Comparison of ENCODE assay signal across 12 cellular contexts in the genomic region with DNA sequence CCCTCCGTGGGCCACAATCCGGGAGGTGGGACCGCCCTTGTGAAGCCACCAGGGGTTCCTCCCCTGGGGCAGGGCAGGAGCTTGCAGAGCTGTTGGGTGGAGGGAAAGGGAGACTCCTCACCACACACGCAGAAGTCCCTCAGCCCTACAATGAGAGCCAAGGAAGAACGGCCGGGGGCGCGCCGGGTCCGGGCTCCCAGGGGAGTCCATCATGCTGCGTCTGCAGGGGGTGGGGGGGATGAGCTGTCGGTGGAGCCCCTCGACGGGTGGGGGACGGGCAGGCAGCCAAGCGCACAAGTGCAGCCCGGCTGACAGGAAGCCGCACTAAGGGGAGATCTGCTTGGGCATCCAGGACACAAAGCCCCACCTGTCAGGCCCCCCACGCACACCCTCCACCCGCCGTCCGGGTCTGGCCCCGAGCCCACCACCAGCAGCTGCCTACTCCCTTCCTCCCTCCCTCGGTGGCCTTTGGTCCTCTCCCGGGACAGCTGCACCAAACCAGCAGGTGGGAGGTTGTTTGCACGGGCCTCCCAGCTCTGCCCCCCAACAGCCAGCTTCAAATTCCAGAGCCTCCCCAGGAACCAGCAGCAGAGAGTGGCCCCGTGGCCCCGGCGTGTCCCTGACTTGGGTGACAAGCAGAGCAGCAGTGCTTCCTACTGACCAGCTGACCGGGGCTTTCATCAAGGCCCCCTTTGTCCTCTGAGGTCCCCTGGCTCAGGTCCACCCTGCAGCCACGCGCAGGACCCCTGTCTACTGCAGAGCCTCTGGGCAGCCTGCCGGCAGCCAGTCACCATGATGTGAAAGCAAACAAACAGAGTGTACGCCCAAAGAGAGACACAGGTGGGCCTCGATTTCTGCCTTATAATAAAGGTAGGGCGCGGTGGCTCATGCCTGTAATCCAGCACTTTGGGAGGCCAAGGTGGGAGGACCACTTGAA. TPM values are rescaled to one million over a fixed set of nuclear protein-coding genes. Genes with fewer than 3 reads are reported as not detected.
A peak's percentile ranks its signal among the peaks of the same experiment; 100 is the strongest.
DNase-seq lines count a peak whose midpoint lies in the region; ATAC-seq and TF ChIP-seq lines count a peak whose summit lies in the region.
"Had no signal": no experiment of that assay in that cellular context is flagged by ENCODE, and none has a peak within 500 bp of the region (broad histone marks: within the 10 kb centered on the region; RNA-seq: fewer than 3 reads in every experiment).

No MANE protein-coding gene starts in this region.

- no peaks in the 10 kb centered on the region for H3K9me3 ChIP-seq in BLaER1
- H3K9me3 ChIP-seq: prostate gland had no signal

- peak overlapping the region; percentile 87 for H3K27ac ChIP-seq in BLaER1
- H3K27ac ChIP-seq in caudate nucleus (ENCODE audit: low read depth, low read length) = peak overlapping the region; percentile 83
- H3K27ac ChIP-seq: brain microvascular endothelial cell, prostate gland had no signal

- no peak for TF ChIP-seq CTCF in HFFc6 (IDR thresholded peaks at IDR 0.05)

- H3K9me3 Mint-ChIP-seq in naive B cell (no peaks in the 10 kb centered on the region), HFFc6 (no peaks in the 10 kb centered on the region)
- H3K9me3 Mint-ChIP-seq: CD8-positive, alpha-beta T cell had no signal

- H3K4me3 ChIP-seq in BLaER1 = 0 out of 2 replicates have a peak overlapping the region, but pooled peaks have one; percentile 16
- H3K4me3 ChIP-seq: prostate gland had no signal

- H3K4me1 ChIP-seq in BLaER1 = peaks cover 61% of the 10 kb centered on the region
- H3K4me1 ChIP-seq: prostate gland had no signal

- peak overlapping the region; percentile 89 for H3K4me2 ChIP-seq in BLaER1

- H3K36me3 Mint-ChIP-seq in naive B cell = no peaks in the 10 kb centered on the region
- H3K36me3 Mint-ChIP-seq in HFFc6 (ENCODE audit: low read depth) = no peaks in the 10 kb centered on the region
- H3K36me3 Mint-ChIP-seq: CD8-positive, alpha-beta T cell had no signal

- H4K20me1 ChIP-seq in BLaER1 = peaks cover 5% of the 10 kb centered on the region; the same call in 1 of the 2 replicates

- H3K9ac ChIP-seq in BLaER1 = peak overlapping the region; percentile 49; the same call in 1 of the 2 replicates

- H3K27ac Mint-ChIP-seq in naive B cell = peak overlapping the region; percentile 42 to 92 (median 79)
- H3K27ac Mint-ChIP-seq in HFFc6 = no peak overlapping the region
- H3K27ac Mint-ChIP-seq: activated CD8-positive, alpha-beta T cell treated with anti-CD3 and anti-CD28 coated beads, Interleukin-2, amount 10 ng/mL, durations not matched to agents 7 days and 5 days; CD8-positive, alpha-beta T cell had no signal

- H3K27me3 Mint-ChIP-seq in naive B cell (peaks cover 0 to 4% (median 0%) of the 10 kb centered on the region in 3 donors), HFFc6 (ENCODE audit: insufficient read depth) (peaks cover 2% of the 10 kb centered on the region; the same call in 1 of the 2 replicates)

- DNase-seq in NCI-H1105 treated with DMSO at 0.1 percent for 48 hours (lab: John Stamatoyannopoulos, UW) (peak; percentile 84), caudate nucleus (lab: John Stamatoyannopoulos, UW) (peak in 60 of 61 donors; percentile 15 to 94 (median 84)), naive B cell (peak; percentile 64), HFFc6 (no peak), NCI-H2227 (lab: John Stamatoyannopoulos, UW; ENCODE audit: unreplicated experiment) (no peak)
- DNase-seq: activated CD8-positive, alpha-beta T cell treated with anti-CD3 and anti-CD28 coated beads, Interleukin-2, amount 10 ng/mL, durations not matched to agents 7 days and 5 days; brain microvascular endothelial cell; CD8-positive, alpha-beta T cell had no signal

- peak; percentile 61 to 64 for ATAC-seq in naive B cell (ENCODE audit: low read depth in 2 of 2)
- no peak for ATAC-seq in GM21786 (IDR thresholded peaks at IDR 0.05; ENCODE audit: unreplicated experiment)
- no peak for ATAC-seq in GM18907 (IDR thresholded peaks at IDR 0.05; ENCODE audit: unreplicated experiment)
- ATAC-seq: activated CD8-positive, alpha-beta T cell treated with anti-CD3 and anti-CD28 coated beads, Interleukin-2, amount 10 ng/mL, durations not matched to agents 7 days and 5 days; CD8-positive, alpha-beta T cell had no signal

- H3K4me3 Mint-ChIP-seq in naive B cell = peak overlapping the region; percentile 30 to 90 (median 80)
- H3K4me3 Mint-ChIP-seq in HFFc6 = no peak overlapping the region
- H3K4me3 Mint-ChIP-seq: activated CD8-positive, alpha-beta T cell treated with anti-CD3 and anti-CD28 coated beads, Interleukin-2, amount 10 ng/mL, durations not matched to agents 7 days and 5 days; CD8-positive, alpha-beta T cell had no signal

- H3K36me3 ChIP-seq in BLaER1 = peaks cover 8% of the 10 kb centered on the region
- H3K36me3 ChIP-seq: brain microvascular endothelial cell, prostate gland had no signal

- H3K4me1 Mint-ChIP-seq in naive B cell (peaks cover 26 to 58% (median 42%) of the 10 kb centered on the region in 3 donors), HFFc6 (ENCODE audit: low read depth) (peaks cover 10% of the 10 kb centered on the region)

- H3K27me3 ChIP-seq in BLaER1 = no peaks in the 10 kb centered on the region
- H3K27me3 ChIP-seq: brain microvascular endothelial cell had no signal

RNA-seq across cellular contexts. Expression of a gene that starts 50.3 kb away (rescaled TPM):
- 1 to 10 TPM; 2.5 to 7.8 (median 4.3) TPM for polyA plus RNA-seq in naive B cell (ENCODE audit: low read depth in 6 of 6)
- 10 to 100 TPM; 15.1 to 32.2 (median 28.7) TPM for total RNA-seq in HFFc6 (2021; fragmentation: NEBNext Ultra II Directional; extraction: Animal tissue kit (Norgen Biotek cat#: 25700))

Comparison
In these comparisons a context has a peak if more than half of its experiments do, and no peak if none do; other contexts are left out.
1. DNase-seq: peak in NCI-H1105 treated with DMSO at 0.1 percent for 48 hours (single experiment), caudate nucleus (60 of 61) and naive B cell (single experiment); none in HFFc6 (single experiment) and NCI-H2227 (single experiment).
2. ATAC-seq: peak in naive B cell (2 of 2); none in GM21786 (single experiment) and GM18907 (single experiment).